ENCODE assay signal across 30 cellular contexts in genomic region chr12:115810580-115810979, GRCh38.
"Had no signal": no experiment of that assay in that cellular context is flagged by ENCODE, and none has a peak within 500 bp of the region (broad histone marks: within the 10 kb centered on the region; RNA-seq: fewer than 3 reads in every experiment).

No MANE protein-coding gene starts in this region.

- H3K36me3 Mint-ChIP-seq: activated naive CD8-positive, alpha-beta T cell treated with anti-CD3 and anti-CD28 coated beads for 36 hours had no signal

- ATAC-seq: activated CD8-positive, alpha-beta T cell treated with anti-CD3 and anti-CD28 coated beads for 36 hours; activated T-cell treated with anti-CD3 and anti-CD28 coated beads, Interleukin-2, amount 50 U/mL, for 72 hours; activated T-helper 17 cell treated with anti-CD3 and anti-CD28 coated beads, Interleukin-2, amount 50 U/mL, for 72 hours; Right ventricle myocardium inferior had no signal

- H3K4me3 ChIP-seq: cardiac muscle cell, PC-9 had no signal

- H3K9me3 Mint-ChIP-seq: activated CD8-positive, alpha-beta T cell treated with anti-CD3 and anti-CD28 coated beads for 36 hours had no signal

- H3K4me2 ChIP-seq: KMS-11, PC-9 had no signal

- H2AFZ ChIP-seq: PC-9 had no signal

- DNase-seq: activated CD4-positive, alpha-beta T cell treated with anti-CD3 and anti-CD28 coated beads, Interleukin-2, amount 10 ng/mL, durations not matched to agents 24 days and 14 days; activated CD4-positive, alpha-beta T cell treated with anti-CD3 and anti-CD28 coated beads, Interleukin-2, amount 50 U/mL, for 4 hours; activated CD8-positive, alpha-beta T cell treated with anti-CD3 and anti-CD28 coated beads for 36 hours; activated effector memory CD4-positive, alpha-beta T cell treated with anti-CD3 and anti-CD28 coated beads, Interleukin-2, amount 50 U/mL, for 16 hours; activated naive CD4-positive, alpha-beta T cell; activated naive CD4-positive, alpha-beta T cell treated with anti-CD3 and anti-CD28 coated beads, Interleukin-2, amount 50 U/mL, for 16 hours; activated naive CD8-positive, alpha-beta T cell treated with anti-CD3 and anti-CD28 coated beads for 36 hours; activated T-cell treated with anti-CD3 and anti-CD28 coated beads, Interleukin-2, amount 50 U/mL, for 1 hour; activated T-cell treated with anti-CD3 and anti-CD28 coated beads, Interleukin-2, amount 50 U/mL, for 72 hours; amniotic stem cell; aorta; brain microvascular endothelial cell; MM.1S; MV-4-11; NCI-H1092; NCI-H1436 treated with DMSO at 0.1 percent for 48 hours; NCI-H1694 treated with DMSO at 0.1 percent for 48 hours; NCI-H2029; NCI-H345; NCI-H524 treated with DMSO at 0.1 percent for 48 hours; PC-9; SIG-M5; T1000; WERI-Rb-1 had no signal

- H3K27me3 Mint-ChIP-seq: activated CD4-positive, alpha-beta T cell treated with anti-CD3 and anti-CD28 coated beads, Interleukin-2, amount 10 ng/mL, durations not matched to agents 24 days and 14 days had no signal

- H3K9ac ChIP-seq: KMS-11 had no signal

- H3K27ac ChIP-seq: brain microvascular endothelial cell, cardiac muscle cell, KMS-11, PC-9, RWPE1, WERI-Rb-1 had no signal

- H3K36me3 ChIP-seq: brain microvascular endothelial cell, cardiac muscle cell, WERI-Rb-1 had no signal

- H3K27ac Mint-ChIP-seq: activated CD4-positive, alpha-beta T cell treated with anti-CD3 and anti-CD28 coated beads, Interleukin-2, amount 10 ng/mL, durations not matched to agents 24 days and 14 days; activated CD8-positive, alpha-beta T cell treated with anti-CD3 and anti-CD28 coated beads for 36 hours; activated naive CD8-positive, alpha-beta T cell treated with anti-CD3 and anti-CD28 coated beads for 36 hours; activated T-cell treated with anti-CD3 and anti-CD28 coated beads, Interleukin-2, amount 50 U/mL, for 72 hours; activated T-helper 17 cell treated with anti-CD3 and anti-CD28 coated beads, Interleukin-2, amount 50 U/mL, for 72 hours had no signal

- H3K27me3 ChIP-seq: brain microvascular endothelial cell, cardiac muscle cell had no signal

- H3K4me3 Mint-ChIP-seq: activated CD4-positive, alpha-beta T cell treated with anti-CD3 and anti-CD28 coated beads, Interleukin-2, amount 10 ng/mL, durations not matched to agents 24 days and 14 days; activated CD8-positive, alpha-beta T cell treated with anti-CD3 and anti-CD28 coated beads for 36 hours; activated naive CD8-positive, alpha-beta T cell treated with anti-CD3 and anti-CD28 coated beads for 36 hours; activated T-cell treated with anti-CD3 and anti-CD28 coated beads, Interleukin-2, amount 50 U/mL, for 72 hours; activated T-helper 17 cell treated with anti-CD3 and anti-CD28 coated beads, Interleukin-2, amount 50 U/mL, for 72 hours; central memory CD8-positive, alpha-beta T cell had no signal

- H3K4me1 Mint-ChIP-seq: activated CD4-positive, alpha-beta T cell treated with anti-CD3 and anti-CD28 coated beads, Interleukin-2, amount 10 ng/mL, durations not matched to agents 24 days and 14 days; activated naive CD8-positive, alpha-beta T cell treated with anti-CD3 and anti-CD28 coated beads for 36 hours; activated T-helper 17 cell treated with anti-CD3 and anti-CD28 coated beads, Interleukin-2, amount 50 U/mL, for 72 hours; central memory CD8-positive, alpha-beta T cell had no signal
